In the genomic region with DNA sequence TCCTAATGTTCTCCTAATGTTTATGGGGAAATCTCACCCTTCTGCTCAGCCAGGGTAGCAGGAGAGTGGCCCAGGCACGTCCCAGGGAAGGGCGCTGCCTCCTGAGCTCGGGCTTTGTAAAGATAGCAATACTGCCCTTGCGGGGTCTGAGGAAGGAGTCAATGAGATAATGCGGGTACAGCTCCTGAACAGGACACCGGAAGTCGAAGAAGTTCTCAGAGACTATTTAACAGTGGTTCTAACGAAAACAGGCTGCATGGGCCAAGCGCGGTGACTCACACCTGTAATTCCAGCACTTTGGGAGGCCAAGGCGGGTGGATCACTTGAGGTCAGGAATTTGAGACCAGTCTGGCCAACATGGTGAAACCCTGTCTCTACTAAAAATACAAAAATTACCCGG, we compare ENCODE assay signal across 14 cellular contexts. TPM values are rescaled to one million over a fixed set of nuclear protein-coding genes. Genes with fewer than 3 reads are reported as not detected.
"Had no signal": no experiment of that assay in that cellular context is flagged by ENCODE, and none has a peak within 500 bp of the region (broad histone marks: within the 10 kb centered on the region; RNA-seq: fewer than 3 reads in every experiment).

No MANE protein-coding gene starts in this region.

RNA-seq across cellular contexts. Expression of a gene that starts 17.6 kb away (rescaled TPM):
- total RNA-seq: naive thymus-derived CD4-positive, alpha-beta T cell; natural killer cell; occipital lobe; osteoblast; ovary; pulmonary artery endothelial cell; right atrium auricular region; spleen; testis; transverse colon had no signal
- polyA plus RNA-seq: naive thymus-derived CD4-positive, alpha-beta T cell; neural cell; ovary had no signal

RNA-seq across cellular contexts. Expression of a gene that starts 22.3 kb away (rescaled TPM):
- total RNA-seq: naive thymus-derived CD4-positive, alpha-beta T cell; natural killer cell; occipital lobe; osteoblast; ovary; pulmonary artery endothelial cell; right atrium auricular region; sciatic nerve; spleen; testis; upper lobe of left lung had no signal
- polyA plus RNA-seq: naive thymus-derived CD4-positive, alpha-beta T cell; neural cell; ovary; smooth muscle cell; spleen had no signal

RNA-seq across cellular contexts. Expression of a gene that starts 43.8 kb away (rescaled TPM):
- total RNA-seq: naive thymus-derived CD4-positive, alpha-beta T cell; natural killer cell; occipital lobe; osteoblast; pulmonary artery endothelial cell; spleen had no signal
- polyA plus RNA-seq: naive thymus-derived CD4-positive, alpha-beta T cell; neural cell; ovary had no signal

RNA-seq across cellular contexts. Expression of a gene that starts 55.6 kb away (rescaled TPM):
- total RNA-seq: naive thymus-derived CD4-positive, alpha-beta T cell; natural killer cell; osteoblast; smooth muscle cell had no signal
- polyA plus RNA-seq: naive thymus-derived CD4-positive, alpha-beta T cell; neural cell; smooth muscle cell had no signal
